ENCODE assay signal across 9 cellular contexts in genomic region chr2:110449127-110449947, GRCh38. TPM values are rescaled to one million over a fixed set of nuclear protein-coding genes. Genes with fewer than 3 reads are reported as not detected.
DNase-seq lines count a peak whose midpoint lies in the region; ATAC-seq, FAIRE-seq and TF ChIP-seq lines count a peak whose summit lies in the region.
"Not testable (repeated sequence)": the region's sequence is repeated elsewhere in the genome, so short reads cannot be mapped to it uniquely, and the experiment has no call there.
"Had no signal": no experiment of that assay in that cellular context is flagged by ENCODE, and none has a peak within 500 bp of the region (broad histone marks: within the 10 kb centered on the region; RNA-seq: fewer than 3 reads in every experiment).

No MANE protein-coding gene starts in this region.

- POLR2A ChIA-PET in Panc1 (lab: Charles Lee) = not testable (repeated sequence)

- intact Hi-C loops in Panc1 (cut with micrococcal nuclease; ENCODE audit: unreplicated experiment); left ventricle myocardium superior (cut with micrococcal nuclease); right lobe of liver (cut with DNase I); psoas muscle (cut with DNase I); upper lobe of right lung (cut with DNase I): not testable (repeated sequence)

- BruUV-seq in Panc1 (replicated peaks; lab: Mats Ljungman, UMichigan) = not testable (repeated sequence)

- not testable (repeated sequence) for H3K27me3 ChIP-seq in Panc1 (ENCODE audit: control insufficient read depth, insufficient read depth, low read length); gastroesophageal sphincter; right lobe of liver; psoas muscle (ENCODE audit: insufficient read depth in 3 of 3, low read length in 2 of 3); upper lobe of right lung

- DNase-seq in H54 (ENCODE audit: insufficient read length, low spot score); Panc1 (ENCODE audit: low read depth, low spot score); activated naive CD8-positive, alpha-beta T cell treated with anti-CD3 and anti-CD28 coated beads, Interleukin-2, amount 50 U/mL, for 24 hours; left ventricle myocardium superior; right lobe of liver; psoas muscle; upper lobe of right lung: not testable (repeated sequence)

- ATAC-seq in Panc1 (peak; percentile 92), gastroesophageal sphincter (peak; percentile 77), left ventricle myocardium superior (peak; percentile 84), right lobe of liver (peak; percentile 57 to 85 (median 75)), psoas muscle (peak; percentile 88 to 94 (median 94)), upper lobe of right lung (peak; percentile 80)
- ATAC-seq in activated naive CD8-positive, alpha-beta T cell treated with anti-CD3 and anti-CD28 coated beads, Interleukin-2, amount 50 U/mL, for 24 hours = peak; percentile 28

- H3K4me1 ChIP-seq in Panc1 (ENCODE audit: control insufficient read depth, insufficient read depth, low read length); gastroesophageal sphincter; right lobe of liver; psoas muscle; upper lobe of right lung: not testable (repeated sequence)

- H3K9me3 Mint-ChIP-seq in activated naive CD8-positive, alpha-beta T cell treated with anti-CD3 and anti-CD28 coated beads, Interleukin-2, amount 50 U/mL, for 24 hours = not testable (repeated sequence)

- not testable (repeated sequence) for TF ChIP-seq CTCF in Panc1 (IDR thresholded peaks at IDR 0.05); gastroesophageal sphincter (IDR thresholded peaks at IDR 0.05); right lobe of liver (IDR thresholded peaks at IDR 0.05); psoas muscle (IDR thresholded peaks at IDR 0.05); upper lobe of right lung (IDR thresholded peaks at IDR 0.05)

- WGBS in gastroesophageal sphincter (ENCODE audit: low coverage in 1 of 2), 2 donors = no CpG with 5 or more reads among the region's 7 CpGs
- WGBS in right lobe of liver (ENCODE audit: insufficient coverage, low coverage, low lambda C conversion rate, missing lambda C conversion rate) = no CpG with 5 or more reads among the region's 7 CpGs
- no CpG with 5 or more reads among the region's 7 CpGs for WGBS in psoas muscle, 3 donors

- H3K4me3 Mint-ChIP-seq in activated naive CD8-positive, alpha-beta T cell treated with anti-CD3 and anti-CD28 coated beads, Interleukin-2, amount 50 U/mL, for 24 hours = not testable (repeated sequence)

- not testable (repeated sequence) for H3K27me3 Mint-ChIP-seq in activated naive CD8-positive, alpha-beta T cell treated with anti-CD3 and anti-CD28 coated beads, Interleukin-2, amount 50 U/mL, for 24 hours

- TF ChIP-seq POLR2A in H54 (IDR thresholded peaks at IDR 0.05; ENCODE audit: low read depth, low read length); gastroesophageal sphincter (IDR thresholded peaks at IDR 0.05); right lobe of liver (IDR thresholded peaks at IDR 0.05): not testable (repeated sequence)

- not testable (repeated sequence) for H3K27ac Mint-ChIP-seq in activated naive CD8-positive, alpha-beta T cell treated with anti-CD3 and anti-CD28 coated beads, Interleukin-2, amount 50 U/mL, for 24 hours

- peak; percentile 92 for FAIRE-seq in H54 (lab: Jason Lieb, UNC)

- not testable (repeated sequence) for H3K4me3 ChIP-seq in Panc1 (ENCODE audit: low read depth in 2 of 2, low read length in 2 of 2); gastroesophageal sphincter; right lobe of liver; psoas muscle; upper lobe of right lung

- not testable (repeated sequence) for H3K27ac ChIP-seq in Panc1 (ENCODE audit: low read length); gastroesophageal sphincter; right lobe of liver; psoas muscle; upper lobe of right lung

- H3K4me1 Mint-ChIP-seq in activated naive CD8-positive, alpha-beta T cell treated with anti-CD3 and anti-CD28 coated beads, Interleukin-2, amount 50 U/mL, for 24 hours = not testable (repeated sequence)

- not testable (repeated sequence) for H3K36me3 ChIP-seq in Panc1 (ENCODE audit: control insufficient read depth, insufficient read depth, low read length); gastroesophageal sphincter; right lobe of liver; psoas muscle (ENCODE audit: insufficient read depth in 1 of 2, low read depth in 1 of 2); upper lobe of right lung

- in situ Hi-C loops in Panc1 (cut with HindIII; ENCODE audit: low pct_unique_long_range_greater_than_20kb, low sequenced_read_pairs) = not testable (repeated sequence)

- CTCF ChIA-PET in Panc1 (lab: Charles Lee) = not testable (repeated sequence)

- not testable (repeated sequence) for TF ChIP-seq EP300 in gastroesophageal sphincter (IDR thresholded peaks at IDR 0.05)

- not testable (repeated sequence) for H3K36me3 Mint-ChIP-seq in activated naive CD8-positive, alpha-beta T cell treated with anti-CD3 and anti-CD28 coated beads, Interleukin-2, amount 50 U/mL, for 24 hours (ENCODE audit: low read depth)

- not testable (repeated sequence) for H3K9me3 ChIP-seq in Panc1 (ENCODE audit: control insufficient read depth, insufficient read depth, low read depth, low read length); gastroesophageal sphincter; right lobe of liver; psoas muscle; upper lobe of right lung

RNA-seq across cellular contexts. Expression of gene LIMS4, which starts 23.3 kb away (rescaled TPM):
- total RNA-seq in Panc1 (2021; ENCODE audit: unreplicated experiment) (0.51 TPM), gastroesophageal sphincter (1 to 10 TPM; 2.6 to 5.6 (median 4.9) TPM), left ventricle myocardium superior (2.8 TPM), right lobe of liver (under 1 TPM in 1 of 6 experiments, not detected in 5; 0.30 TPM), psoas muscle (1 to 10 TPM; 1.6 to 6.4 (median 5.2) TPM), upper lobe of right lung (2.1 TPM)
- 1.5 TPM for polyA plus RNA-seq in Panc1 (2012; ENCODE audit: insufficient read length)
- 10 to 100 TPM in 1 of 3 donors, 1 to 10 TPM in 1, not detected in 1; 1.7 to 16.9 TPM for polyA plus RNA-seq in psoas muscle
- total RNA-seq: CD4-positive, alpha-beta T cell had no signal

Comparison
In these comparisons a context has a peak if more than half of its experiments do, and no peak if none do; other contexts are left out.
1. ATAC-seq: peak in every context shown above with its lines; median percentile 94 in psoas muscle; 92 in Panc1; 84 in left ventricle myocardium superior; 80 in upper lobe of right lung; 77 in gastroesophageal sphincter; 75 in right lobe of liver; 28 in activated naive CD8-positive, alpha-beta T cell treated with anti-CD3 and anti-CD28 coated beads, Interleukin-2, amount 50 U/mL, for 24 hours.